ENCODE assay signal across 14 cellular contexts in the genomic region with DNA sequence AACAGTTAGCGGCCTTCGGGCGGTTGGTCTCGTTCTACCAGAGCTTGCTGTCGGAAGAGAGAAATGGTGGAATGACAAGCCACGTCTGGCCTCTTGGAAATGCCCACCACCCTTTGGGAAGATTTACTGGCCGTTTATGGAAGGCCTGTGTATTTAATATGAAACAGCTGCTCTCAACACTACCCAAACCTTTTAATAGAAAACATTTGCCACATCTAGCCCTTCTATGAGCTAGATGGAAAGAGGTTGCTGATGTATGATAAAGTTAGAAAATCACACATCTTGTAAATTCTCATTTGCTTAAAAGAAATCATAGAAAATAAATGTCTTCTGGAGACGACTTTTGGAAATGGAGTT. TPM values are rescaled to one million over a fixed set of nuclear protein-coding genes. Genes with fewer than 3 reads are reported as not detected.
DNase-seq lines count a peak whose midpoint lies in the region; ATAC-seq, FAIRE-seq and TF ChIP-seq lines count a peak whose summit lies in the region.
"Had no signal": no experiment of that assay in that cellular context is flagged by ENCODE, and none has a peak within 500 bp of the region (broad histone marks: within the 10 kb centered on the region; RNA-seq: fewer than 3 reads in every experiment).

No MANE protein-coding gene starts in this region.

- H3K79me2 ChIP-seq in GM12878 (ENCODE audit: control insufficient read depth, insufficient read depth, low read length), result no peaks in the 10 kb centered on the region

- H3K4me3 ChIP-seq in GM12878 (no peak overlapping the region), left lung (peak overlapping the region in 1 of 2 donors; percentile 24), subcutaneous abdominal adipose tissue (ENCODE audit: low read depth in 1 of 5, low read length in 5 of 5) (peak overlapping the region; percentile 31 to 69 (median 52))
- H3K4me3 ChIP-seq: K562 had no signal

- H3K9ac ChIP-seq in GM12878 (ENCODE audit: control insufficient read depth, insufficient read depth, low read length), result no peak overlapping the region
- H3K9ac ChIP-seq in subcutaneous abdominal adipose tissue (ENCODE audit: low read length in 5 of 5), result peak overlapping the region in 2 of 5 donors; percentile 33 to 54

- H3K27me3 ChIP-seq in GM12878 (replicated peaks in 1 of 2; ENCODE audit: control insufficient read depth in 2 of 2, insufficient read depth in 2 of 2, low read length in 1 of 2) (no peaks in the 10 kb centered on the region), left lung (peaks cover 0 to 22% of the 10 kb centered on the region in 2 donors), subcutaneous abdominal adipose tissue (ENCODE audit: control insufficient read depth in 5 of 5, insufficient read depth in 4 of 5, low read length in 5 of 5) (peaks cover 0 to 5% (median 0%) of the 10 kb centered on the region in 5 donors)
- H3K27me3 ChIP-seq: right lobe of liver had no signal

- POLR2A ChIA-PET in activated CD4-positive, alpha-beta T cell treated with anti-CD3 and anti-CD28 coated beads for 36 hours (lab: Charles Lee), result no interaction called here
- POLR2A ChIA-PET in GM12878 (lab: Charles Lee), result no interaction called here

- no TSS peak for BruUV-seq in GM12878 (replicated peaks; lab: Mats Ljungman, UMichigan)

- CTCF ChIA-PET in activated CD4-positive, alpha-beta T cell treated with anti-CD3 and anti-CD28 coated beads for 36 hours (lab: Charles Lee), result interaction anchor here (1.0 to 1.5 kb wide), 2 partner anchors 11 to 66 kb away, joined by 4 to 7 read pairs; no protein-coding TSS in a partner anchor
- CTCF ChIA-PET in GM12878 (lab: Yijun Ruan, JAX), result no interaction called here

- no peaks in the 10 kb centered on the region for H3K4me1 ChIP-seq in GM12878 (ENCODE audit: control insufficient read depth, insufficient read depth, low read length)
- peaks cover 0 to 28% of the 10 kb centered on the region in 2 donors for H3K4me1 ChIP-seq in left lung
- H3K4me1 ChIP-seq in subcutaneous abdominal adipose tissue (ENCODE audit: control insufficient read depth in 5 of 5, insufficient read depth in 5 of 5, low read length in 5 of 5), result peaks cover 0 to 10% (median 6%) of the 10 kb centered on the region in 5 donors

- TF ChIP-seq POLR2A in GM12878 (IDR thresholded peaks at IDR 0.05; ENCODE audit: low read depth, low read length), result no peak

- 0 out of 2 replicates have a peak overlapping the region, but pooled peaks have one; percentile 33 for H3K4me2 ChIP-seq in GM12878 (ENCODE audit: control insufficient read depth, insufficient read depth)

- H3K27me3 Mint-ChIP-seq in activated CD4-positive, alpha-beta T cell treated with anti-CD3 and anti-CD28 coated beads for 36 hours, result peaks cover 22% of the 10 kb centered on the region

- no peak for TF ChIP-seq EP300 in GM12878 (IDR thresholded peaks at IDR 0.05; ENCODE audit: borderline replicate concordance in 1 of 2, control insufficient read depth in 1 of 2, low read depth in 2 of 2, low read length in 2 of 2)

- no peak for ATAC-seq in activated CD4-positive, alpha-beta T cell treated with anti-CD3 and anti-CD28 coated beads for 36 hours
- ATAC-seq in GM12878 (no peak), left lung (no peak), HG03469 (IDR thresholded peaks at IDR 0.05; ENCODE audit: unreplicated experiment) (no peak)
- ATAC-seq: K562 had no signal

- FAIRE-seq in GM12878 (lab: Jason Lieb, UNC), result no peak
- FAIRE-seq: K562 had no signal

- RAD21 ChIA-PET in GM12878 (lab: Charles Lee; ENCODE audit: unreplicated experiment), result interaction anchor here (0.8 kb wide), 1 partner anchor 36 kb away, joined by 3 read pairs; no protein-coding TSS in a partner anchor

- no peak for TF ChIP-seq RAD21 in GM12878 (IDR thresholded peaks at IDR 0.05; ENCODE audit: insufficient read depth, low read depth, low read length)

- H3K27ac Mint-ChIP-seq in activated CD4-positive, alpha-beta T cell treated with anti-CD3 and anti-CD28 coated beads for 36 hours, result peak overlapping the region; percentile 66

- H3K36me3 Mint-ChIP-seq in activated CD4-positive, alpha-beta T cell treated with anti-CD3 and anti-CD28 coated beads for 36 hours (ENCODE audit: low read depth), result peaks cover 29% of the 10 kb centered on the region

- in situ Hi-C loops in GM12878 (cut with MboI), result no loop called here

- H3K36me3 ChIP-seq in GM12878 (ENCODE audit: control insufficient read depth in 2 of 2, insufficient read depth in 2 of 2, low read length in 1 of 2) (peaks cover 0 to 6% of the 10 kb centered on the region in 2 experiments; a peak in 2 of 4 replicates), left lung (peaks cover 0 to 15% of the 10 kb centered on the region in 2 donors), subcutaneous abdominal adipose tissue (ENCODE audit: control insufficient read depth in 5 of 5, insufficient read depth in 5 of 5, low read length in 5 of 5) (peaks cover 3 to 5% (median 4%) of the 10 kb centered on the region in 5 donors)

- H3K4me1 Mint-ChIP-seq in activated CD4-positive, alpha-beta T cell treated with anti-CD3 and anti-CD28 coated beads for 36 hours, result peaks cover 12% of the 10 kb centered on the region
- H3K4me1 Mint-ChIP-seq: brain had no signal

- SMC1A ChIA-PET in GM12878 (lab: Charles Lee; ENCODE audit: uncharacterized antibody, unreplicated experiment), result interaction anchor here (1.2 kb wide), 1 partner anchor 16 kb away, joined by 3 read pairs; no protein-coding TSS in a partner anchor

- 96% methylated on average over 8 of the region's 8 CpGs for WGBS in GM12878 (ENCODE audit: insufficient coverage, insufficient replicate concordance, low lambda C conversion rate, missing lambda C conversion rate)

- H2AFZ ChIP-seq in GM12878 (ENCODE audit: control insufficient read depth, low read depth, low read length), result peak overlapping the region; percentile 60

- no peak overlapping the region for H3K27ac ChIP-seq in GM12878 (ENCODE audit: control insufficient read depth, insufficient read depth)
- H3K27ac ChIP-seq in left lung, result peak overlapping the region; percentile 55 to 57
- no peak overlapping the region for H3K27ac ChIP-seq in subcutaneous abdominal adipose tissue (ENCODE audit: low read depth, low read length)

- TF ChIP-seq CTCF in GM12878 (IDR thresholded peaks at IDR 0.05 in 2 of 3, conservative IDR thresholded peaks at IDR 0.05 in 1 of 3; ENCODE audit: control insufficient read depth in 2 of 3, extremely low read depth in 1 of 3, insufficient read depth in 1 of 3, low read depth in 3 of 3, low read length in 3 of 3), result no peak
- TF ChIP-seq CTCF in left lung (IDR thresholded peaks at IDR 0.05), result no peak

- H3K9me3 ChIP-seq in GM12878 (replicated peaks; ENCODE audit: control insufficient read depth, insufficient read depth, low read length) (no peaks in the 10 kb centered on the region; the same call in 2 of the 3 replicates), left lung (no peaks in the 10 kb centered on the region), subcutaneous abdominal adipose tissue (ENCODE audit: control insufficient read depth in 5 of 5, low read length in 5 of 5) (no peaks in the 10 kb centered on the region)
- H3K9me3 ChIP-seq: right lobe of liver had no signal

- no peaks in the 10 kb centered on the region for H4K20me1 ChIP-seq in GM12878 (ENCODE audit: control insufficient read depth, insufficient read depth)

- intact Hi-C loops in activated CD4-positive, alpha-beta T cell treated with anti-CD3 and anti-CD28 coated beads for 36 hours (cut with DNase I, micrococcal nuclease), result no loop called here
- intact Hi-C loops in GM12878 (cut with micrococcal nuclease; ENCODE audit: unreplicated experiment), result no loop called here
- intact Hi-C loops in left lung (cut with DNase I), result no loop called here

- peak overlapping the region; percentile 44 for H3K4me3 Mint-ChIP-seq in activated CD4-positive, alpha-beta T cell treated with anti-CD3 and anti-CD28 coated beads for 36 hours
- H3K4me3 Mint-ChIP-seq: brain had no signal

- H3K9me3 Mint-ChIP-seq in activated CD4-positive, alpha-beta T cell treated with anti-CD3 and anti-CD28 coated beads for 36 hours (ENCODE audit: low read depth), result no peaks in the 10 kb centered on the region
- H3K9me3 Mint-ChIP-seq: brain had no signal

- no peak for DNase-seq in activated CD4-positive, alpha-beta T cell treated with anti-CD3 and anti-CD28 coated beads for 36 hours
- no peak for DNase-seq in activated CD4-positive, alpha-beta T cell treated with anti-CD3 and anti-CD28 coated beads for 48 hours
- DNase-seq in GM12878 (ENCODE audit: low read depth, low spot score), result no peak
- DNase-seq in left lung, result no peak
- DNase-seq in T-helper 9 cell, result no peak
- DNase-seq in NCI-H2081 treated with DMSO at 0.1 percent for 48 hours (lab: John Stamatoyannopoulos, UW), result no peak
- DNase-seq: ACHN, NCI-H2029, trophoblast cell had no signal

RNA-seq across cellular contexts. Expression of gene NUP42, which starts 24.6 kb away (rescaled TPM):
- total RNA-seq in activated CD4-positive, alpha-beta T cell treated with anti-CD3 and anti-CD28 coated beads for 36 hours, result 10 to 100 TPM; 32.3 to 44.8 TPM
- total RNA-seq in GM12878 (2013; cell fraction: nucleolus; rRNA removed), result 125 and 137 TPM in 2 replicates
- 124 and 126 TPM in 2 replicates for total RNA-seq in GM12878 (2014; rRNA removed)
- total RNA-seq in GM12878 (2014; rRNA removed; fragmentation: Illumina TruSeq; extraction: Trizol), result 66.6 and 72.9 TPM in 2 replicates
- total RNA-seq in GM12878 (2021), result 47.6 and 48.6 TPM in 2 replicates
- polyA plus RNA-seq in GM12878 (2011; ENCODE audit: low read depth), result 46.2 TPM
- 60.4 and 64.3 TPM in 2 replicates for polyA plus RNA-seq in GM12878 (2011; rRNA removed)
- polyA plus RNA-seq in GM12878 (2011; cell fraction: cytosol; rRNA removed), result 44.6 and 55.9 TPM in 2 replicates
- polyA plus RNA-seq in GM12878 (2011; cell fraction: nucleus; rRNA removed), result 68.4 and 76.4 TPM in 2 replicates
- 35.2 and 42.1 TPM in 2 replicates for polyA plus RNA-seq in GM12878 (2012)
- 82.6 and 93.0 TPM in 2 replicates for polyA plus RNA-seq in GM12878 (2014; fragmentation: Illumina TruSeq; extraction: Trizol)
- polyA plus RNA-seq in GM12878 (2014; fragmentation: Nextera tagmentation; extraction: Ambion mirVana), result 10 to 100 TPM; 58.6 to 92.1 TPM
- polyA plus RNA-seq in GM12878 (2014; rRNA removed), result 101 and 105 TPM in 2 replicates
- polyA plus RNA-seq in GM12878 (2016; fragmentation: Nextera tagmentation; extraction: Ambion mirVana), result 10 to 100 TPM; 62.1 to 75.8 TPM
- polyA minus RNA-seq in GM12878 (2011; rRNA and poly(A)+ RNA removed), result 19.8 and 35.9 TPM in 2 replicates
- polyA minus RNA-seq in GM12878 (2011; cell fraction: cytosol; rRNA and poly(A)+ RNA removed), result 16.3 and 25.0 TPM in 2 replicates
- polyA minus RNA-seq in GM12878 (2011; cell fraction: nucleus; rRNA and poly(A)+ RNA removed), result 23.6 and 44.5 TPM in 2 replicates
- 10 to 100 TPM; 23.3 to 33.6 TPM for total RNA-seq in left lung

RNA-seq across cellular contexts. Expression of gene GPNMB, which starts 40.1 kb away (rescaled TPM):
- under 1 TPM; 0.42 to 0.66 TPM for total RNA-seq in activated CD4-positive, alpha-beta T cell treated with anti-CD3 and anti-CD28 coated beads for 36 hours
- total RNA-seq in GM12878 (2013; cell fraction: nucleolus; rRNA removed), result 12.5 and 17.3 TPM in 2 replicates
- total RNA-seq in GM12878 (2014; rRNA removed) (8.3 and 12.2 TPM in 2 replicates), GM12878 (2014; rRNA removed; fragmentation: Illumina TruSeq; extraction: Trizol) (8.0 and 8.9 TPM in 2 replicates), GM12878 (2021) (4.2 and 5.9 TPM in 2 replicates), left lung (100 to 1,000 TPM; 236 to 290 TPM)
- 2.6 TPM for polyA plus RNA-seq in GM12878 (2011; ENCODE audit: low read depth)
- polyA plus RNA-seq in GM12878 (2011; rRNA removed) (10.2 and 17.4 TPM in 2 replicates), GM12878 (2014; fragmentation: Illumina TruSeq; extraction: Trizol) (10.4 and 16.8 TPM in 2 replicates), GM12878 (2014; fragmentation: Nextera tagmentation; extraction: Ambion mirVana) (10 to 100 TPM; 15.6 to 22.3 TPM), GM12878 (2014; rRNA removed) (8.2 and 9.2 TPM in 2 replicates), GM12878 (2016; fragmentation: Nextera tagmentation; extraction: Ambion mirVana) (10 to 100 TPM in 1 of 2 experiments, 1 to 10 TPM in 1; 9.7 to 11.1 TPM)
- polyA plus RNA-seq in GM12878 (2011; cell fraction: cytosol; rRNA removed), result 4.2 and 5.2 TPM in 2 replicates
- polyA plus RNA-seq in GM12878 (2011; cell fraction: nucleus; rRNA removed), result 5.1 and 10.5 TPM in 2 replicates
- 5.2 and 5.8 TPM in 2 replicates for polyA plus RNA-seq in GM12878 (2012)
- polyA minus RNA-seq in GM12878 (2011; rRNA and poly(A)+ RNA removed), result 5.2 and 6.2 TPM in 2 replicates
- 0.80 and 1.6 TPM in 2 replicates for polyA minus RNA-seq in GM12878 (2011; cell fraction: cytosol; rRNA and poly(A)+ RNA removed)
- 5.7 and 5.9 TPM in 2 replicates for polyA minus RNA-seq in GM12878 (2011; cell fraction: nucleus; rRNA and poly(A)+ RNA removed)

Comparison
In these comparisons a context has a peak if more than half of its experiments do, and no peak if none do; other contexts are left out.
1. H3K27ac ChIP-seq: peak in left lung (2 of 2); none in GM12878 (single experiment) and subcutaneous abdominal adipose tissue (single experiment).
2. RNA of gene GPNMB, which starts 40.1 kb away (total RNA-seq): 236 to 290 TPM in left lung; 4.2 to 17.3 TPM in GM12878 and 0.42 to 0.66 TPM in activated CD4-positive, alpha-beta T cell treated with anti-CD3 and anti-CD28 coated beads for 36 hours; every median in the first group is over 10 times any median in the second.